ENCODE assay signal across 1 cellular context in the genomic region with DNA sequence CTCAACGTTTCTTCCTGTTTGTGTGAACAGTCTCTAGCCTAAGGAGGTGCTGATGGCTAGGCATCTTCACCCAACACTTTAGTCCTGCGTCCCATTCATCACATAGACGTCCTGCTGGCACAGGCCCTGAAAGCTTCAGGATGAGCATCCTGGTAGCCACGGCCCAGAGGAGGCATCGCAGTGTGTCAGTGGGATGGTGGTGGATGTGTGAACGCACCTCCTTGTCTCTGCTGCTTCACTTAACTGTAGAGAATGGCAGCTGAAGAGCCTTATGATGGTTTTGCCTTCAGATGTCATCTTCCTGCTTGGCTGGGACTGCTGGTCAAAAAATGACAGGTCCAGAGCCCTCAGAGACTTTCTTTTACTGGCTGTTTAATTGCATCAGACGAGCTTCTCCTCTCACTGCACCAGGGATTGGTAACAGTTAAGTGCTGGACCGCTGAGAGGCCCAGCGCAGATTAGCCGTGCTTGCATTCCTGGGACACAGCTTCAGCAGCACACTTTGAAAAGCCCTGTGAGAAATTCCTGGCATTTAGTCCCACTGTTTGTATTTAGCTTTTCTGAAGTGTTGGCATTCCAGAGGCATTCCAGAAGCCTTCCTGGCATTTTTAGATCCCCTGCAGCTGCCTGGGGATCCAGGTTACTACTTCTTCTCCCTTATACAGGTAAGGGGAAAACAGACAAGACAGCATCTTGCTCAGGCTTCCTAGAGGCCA.
TF ChIP-seq lines count a peak whose summit lies in the region.

No MANE protein-coding gene starts in this region.

TF ChIP-seq in SK-N-SH treated with all-trans-retinoic acid at 6 μM for 48 hours, 23 proteins besides CTCF, POLR2A, EP300 and RAD21 (continued from another document):
- TF ChIP-seq, protein P1, sequence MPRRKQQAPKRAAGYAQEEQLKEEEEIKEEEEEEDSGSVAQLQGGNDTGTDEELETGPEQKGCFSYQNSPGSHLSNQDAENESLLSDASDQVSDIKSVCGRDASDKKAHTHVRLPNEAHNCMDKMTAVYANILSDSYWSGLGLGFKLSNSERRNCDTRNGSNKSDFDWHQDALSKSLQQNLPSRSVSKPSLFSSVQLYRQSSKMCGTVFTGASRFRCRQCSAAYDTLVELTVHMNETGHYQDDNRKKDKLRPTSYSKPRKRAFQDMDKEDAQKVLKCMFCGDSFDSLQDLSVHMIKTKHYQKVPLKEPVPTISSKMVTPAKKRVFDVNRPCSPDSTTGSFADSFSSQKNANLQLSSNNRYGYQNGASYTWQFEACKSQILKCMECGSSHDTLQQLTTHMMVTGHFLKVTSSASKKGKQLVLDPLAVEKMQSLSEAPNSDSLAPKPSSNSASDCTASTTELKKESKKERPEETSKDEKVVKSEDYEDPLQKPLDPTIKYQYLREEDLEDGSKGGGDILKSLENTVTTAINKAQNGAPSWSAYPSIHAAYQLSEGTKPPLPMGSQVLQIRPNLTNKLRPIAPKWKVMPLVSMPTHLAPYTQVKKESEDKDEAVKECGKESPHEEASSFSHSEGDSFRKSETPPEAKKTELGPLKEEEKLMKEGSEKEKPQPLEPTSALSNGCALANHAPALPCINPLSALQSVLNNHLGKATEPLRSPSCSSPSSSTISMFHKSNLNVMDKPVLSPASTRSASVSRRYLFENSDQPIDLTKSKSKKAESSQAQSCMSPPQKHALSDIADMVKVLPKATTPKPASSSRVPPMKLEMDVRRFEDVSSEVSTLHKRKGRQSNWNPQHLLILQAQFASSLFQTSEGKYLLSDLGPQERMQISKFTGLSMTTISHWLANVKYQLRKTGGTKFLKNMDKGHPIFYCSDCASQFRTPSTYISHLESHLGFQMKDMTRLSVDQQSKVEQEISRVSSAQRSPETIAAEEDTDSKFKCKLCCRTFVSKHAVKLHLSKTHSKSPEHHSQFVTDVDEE (CRISPR knock-in tag; IDR thresholded peaks at IDR 0.05): no peak
- TF ChIP-seq ZFP3 (CRISPR knock-in tag; IDR thresholded peaks at IDR 0.05) (no peak), ESRRG (CRISPR knock-in tag; IDR thresholded peaks at IDR 0.05) (no peak), RARB (CRISPR knock-in tag; IDR thresholded peaks at IDR 0.05) (no peak)
- TF ChIP-seq, protein P2, sequence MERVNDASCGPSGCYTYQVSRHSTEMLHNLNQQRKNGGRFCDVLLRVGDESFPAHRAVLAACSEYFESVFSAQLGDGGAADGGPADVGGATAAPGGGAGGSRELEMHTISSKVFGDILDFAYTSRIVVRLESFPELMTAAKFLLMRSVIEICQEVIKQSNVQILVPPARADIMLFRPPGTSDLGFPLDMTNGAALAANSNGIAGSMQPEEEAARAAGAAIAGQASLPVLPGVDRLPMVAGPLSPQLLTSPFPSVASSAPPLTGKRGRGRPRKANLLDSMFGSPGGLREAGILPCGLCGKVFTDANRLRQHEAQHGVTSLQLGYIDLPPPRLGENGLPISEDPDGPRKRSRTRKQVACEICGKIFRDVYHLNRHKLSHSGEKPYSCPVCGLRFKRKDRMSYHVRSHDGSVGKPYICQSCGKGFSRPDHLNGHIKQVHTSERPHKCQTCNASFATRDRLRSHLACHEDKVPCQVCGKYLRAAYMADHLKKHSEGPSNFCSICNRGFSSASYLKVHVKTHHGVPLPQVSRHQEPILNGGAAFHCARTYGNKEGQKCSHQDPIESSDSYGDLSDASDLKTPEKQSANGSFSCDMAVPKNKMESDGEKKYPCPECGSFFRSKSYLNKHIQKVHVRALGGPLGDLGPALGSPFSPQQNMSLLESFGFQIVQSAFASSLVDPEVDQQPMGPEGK (CRISPR knock-in tag; IDR thresholded peaks at IDR 0.05; ENCODE audit: borderline replicate concordance): no peak
